Comparison of ENCODE assay signal across 8 cellular contexts in genomic region chr22:33302049-33302545, GRCh38.
DNase-seq lines count a peak whose midpoint lies in the region; ATAC-seq and TF ChIP-seq lines count a peak whose summit lies in the region.

No MANE protein-coding gene starts in this region.

- no peak overlapping the region for H3K4me3 Mint-ChIP-seq in CD4-positive, alpha-beta T cell

- no peak overlapping the region for H3K27ac Mint-ChIP-seq in CD4-positive, alpha-beta T cell

- intact Hi-C loops in CD4-positive, alpha-beta T cell (cut with DNase I, micrococcal nuclease): loop anchor here (2.0 to 10.0 kb wide), 4 partner anchors 277 to 1930 kb away; no protein-coding TSS in a partner anchor
- intact Hi-C loops in left colon (cut with DNase I, micrococcal nuclease): loop anchor here in 1 of 2 donors (5.0 to 10.0 kb wide), 2 partner anchors 275 to 803 kb away; no protein-coding TSS in a partner anchor

- no peaks in the 10 kb centered on the region for H3K36me3 Mint-ChIP-seq in CD4-positive, alpha-beta T cell (ENCODE audit: low read depth)

- no peaks in the 10 kb centered on the region for H3K9me3 Mint-ChIP-seq in CD4-positive, alpha-beta T cell

- H3K9me3 ChIP-seq in CD4-positive, alpha-beta T cell (ENCODE audit: control insufficient read depth, low read length): no peaks in the 10 kb centered on the region

- ATAC-seq in CD4-positive, alpha-beta T cell (ENCODE audit: poor library complexity): no peak
- peak; percentile 48 for ATAC-seq in GM19463 (IDR thresholded peaks at IDR 0.05; ENCODE audit: unreplicated experiment)
- ATAC-seq in left colon: peak; percentile 98

- H3K27me3 Mint-ChIP-seq in CD4-positive, alpha-beta T cell: peaks cover 4% of the 10 kb centered on the region

- H3K27me3 ChIP-seq in CD4-positive, alpha-beta T cell (ENCODE audit: control insufficient read depth, insufficient read depth, low read length): no peaks in the 10 kb centered on the region

- POLR2A ChIA-PET in CD4-positive, alpha-beta T cell (lab: Charles Lee): no interaction called here

- H3K27ac ChIP-seq in CD4-positive, alpha-beta T cell (ENCODE audit: low read depth, low read length): no peak overlapping the region
- H3K27ac ChIP-seq in VCaP: peak overlapping the region; percentile 54; the same call in 1 of the 2 replicates

- peak in 9 of 10 experiments; percentile 5 to 49 (median 17) for DNase-seq in CD4-positive, alpha-beta T cell
- DNase-seq in NCI-H146 treated with DMSO at 0.1 percent for 48 hours (lab: John Stamatoyannopoulos, UW; ENCODE audit: unreplicated experiment) (peak; percentile 2), cerebellum (ENCODE audit: low spot score) (peak; percentile 70), left colon (peak; percentile 67 to 89)
- DNase-seq in stimulated activated CD4-positive, alpha-beta T cell treated with anti-CD3 and anti-CD28 coated beads, Interleukin-1b, Interleukin-23, amount 100 ng/mL, for 48 hours: peak; percentile 66
- no peak for DNase-seq in stimulated activated naive CD4-positive, alpha-beta T cell treated with Interleukin-2 at 50 U/mL for 16 hours (lab: John Stamatoyannopoulos, UW)

- TF ChIP-seq CTCF in CD4-positive, alpha-beta T cell (IDR thresholded peaks at IDR 0.05): peak; percentile 40
- peak; percentile 97 for TF ChIP-seq CTCF in VCaP (conservative IDR thresholded peaks at IDR 0.05)

- H3K4me1 Mint-ChIP-seq in CD4-positive, alpha-beta T cell (ENCODE audit: low read depth): no peaks in the 10 kb centered on the region

- CTCF ChIA-PET in CD4-positive, alpha-beta T cell (lab: Charles Lee): no interaction called here
